Comparison of ENCODE assay signal across 8 cellular contexts in the genomic region with DNA sequence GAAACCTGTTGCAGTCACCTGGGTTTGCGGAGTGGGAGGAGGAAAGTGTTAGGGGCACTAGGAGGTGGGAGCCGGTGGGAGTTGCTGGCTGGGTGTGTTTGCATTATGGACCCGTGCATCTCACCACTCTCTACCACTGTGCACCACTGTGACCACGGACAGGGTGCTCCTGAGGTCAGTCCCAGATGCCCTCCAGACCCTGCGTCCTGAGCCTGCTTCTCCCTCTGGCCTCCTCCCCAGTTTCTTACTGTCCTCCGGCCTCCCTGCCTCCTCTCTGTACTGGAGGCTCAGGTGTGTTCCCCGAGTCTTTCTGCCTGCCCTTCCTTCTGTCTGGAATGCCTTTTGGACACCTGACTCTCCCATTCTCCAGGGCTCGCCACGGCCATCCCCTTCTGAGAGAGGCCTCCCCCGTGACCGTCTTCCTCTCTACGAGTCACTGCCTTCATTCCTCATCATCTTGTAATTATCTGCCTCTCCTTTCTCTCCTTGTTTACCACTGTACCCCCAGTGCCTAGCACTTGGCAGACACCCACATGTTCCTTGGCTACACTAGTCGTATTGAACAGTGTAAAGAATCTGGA. TPM values are rescaled to one million over a fixed set of nuclear protein-coding genes. Genes with fewer than 3 reads are reported as not detected.
DNase-seq lines count a peak whose midpoint lies in the region; ATAC-seq, FAIRE-seq and TF ChIP-seq lines count a peak whose summit lies in the region.
"Not testable (repeated sequence)": the region's sequence is repeated elsewhere in the genome, so short reads cannot be mapped to it uniquely, and the experiment has no call there.

No MANE protein-coding gene starts in this region.

- DNase-seq in A549 (ENCODE audit: low read depth in 1 of 2, low spot score in 1 of 2); SK-N-SH; activated T-helper 1 cell treated with anti-CD3 and anti-CD28 coated beads, Interleukin-12 subunit alpha, Interleukin-12 subunit beta, Interleukin-2, Interleukin-4 antibody, amounts not matched to agents 30 ng/mL and 10 ng/mL and 1 ng/mL, durations not matched to agents 14 hours and 24 hours and 36 hours (ENCODE audit: low spot score); left ventricle myocardium superior; naive thymus-derived CD4-positive, alpha-beta T cell: not testable (repeated sequence)
- DNase-seq in GM23248 (peak; percentile 26), dedifferentiated amniotic fluid mesenchymal stem cell (ENCODE audit: extremely low spot score) (peak; percentile 14)

- H3K4me3 Mint-ChIP-seq in activated T-helper 1 cell treated with anti-CD3 and anti-CD28 coated beads, Interleukin-12 subunit alpha, Interleukin-12 subunit beta, Interleukin-2, Interleukin-4 antibody, amounts not matched to agents 30 ng/mL and 10 ng/mL and 1 ng/mL, durations not matched to agents 14 hours and 24 hours and 36 hours; naive thymus-derived CD4-positive, alpha-beta T cell; stimulated activated naive CD8-positive, alpha-beta T cell treated with anti-CD3 and anti-CD28 coated beads, Interleukin-15, Interleukin-2, amounts not matched to agents 100 ng/mL and 50 ng/mL, for 24 hours: not testable (repeated sequence)

- H3F3A ChIP-seq in GM23248 (ENCODE audit: insufficient read depth) = peaks cover 11% of the 10 kb centered on the region
- H3F3A ChIP-seq in SK-N-SH (replicated peaks; ENCODE audit: insufficient read depth) = not testable (repeated sequence)

- peak overlapping the region; percentile 53 for H3K9ac ChIP-seq in GM23248
- 0 out of 2 replicates have a peak overlapping the region, but pooled peaks have one; percentile 4 for H3K9ac ChIP-seq in SK-N-SH

- TF ChIP-seq POLR2A in A549 (IDR thresholded peaks at IDR 0.05; ENCODE audit: low read length) = not testable (repeated sequence)

- ATAC-seq in A549 (peak; percentile 63 to 76; a peak in 5 of 6 replicates), left ventricle myocardium superior (peak; percentile 48)
- ATAC-seq in naive thymus-derived CD4-positive, alpha-beta T cell = not testable (repeated sequence)

- H3K27me3 ChIP-seq in GM23248 (replicated peaks; ENCODE audit: insufficient read depth); SK-N-SH (ENCODE audit: insufficient read depth); naive thymus-derived CD4-positive, alpha-beta T cell (ENCODE audit: control insufficient read depth in 2 of 2, insufficient read depth in 2 of 2, low read length in 2 of 2): not testable (repeated sequence)

- TF ChIP-seq EP300 in A549 (IDR thresholded peaks at IDR 0.05); SK-N-SH (IDR thresholded peaks at IDR 0.05; ENCODE audit: borderline replicate concordance in 1 of 2, low read depth in 1 of 2, low read length in 1 of 2): not testable (repeated sequence)

- H3K36me3 Mint-ChIP-seq in activated T-helper 1 cell treated with anti-CD3 and anti-CD28 coated beads, Interleukin-12 subunit alpha, Interleukin-12 subunit beta, Interleukin-2, Interleukin-4 antibody, amounts not matched to agents 30 ng/mL and 10 ng/mL and 1 ng/mL, durations not matched to agents 14 hours and 24 hours and 36 hours (ENCODE audit: low read depth) = peaks cover 22% of the 10 kb centered on the region
- peaks cover 5 to 33% (median 15%) of the 10 kb centered on the region in 5 donors for H3K36me3 Mint-ChIP-seq in naive thymus-derived CD4-positive, alpha-beta T cell
- peaks cover 19% of the 10 kb centered on the region for H3K36me3 Mint-ChIP-seq in stimulated activated naive CD8-positive, alpha-beta T cell treated with anti-CD3 and anti-CD28 coated beads, Interleukin-15, Interleukin-2, amounts not matched to agents 100 ng/mL and 50 ng/mL, for 24 hours (ENCODE audit: low read depth)

- not testable (repeated sequence) for H3K27ac ChIP-seq in A549; naive thymus-derived CD4-positive, alpha-beta T cell (ENCODE audit: low read depth, low read length)
- H3K27ac ChIP-seq in GM23248 (peak overlapping the region; percentile 71), SK-N-SH (ENCODE audit: low read depth in 2 of 2, low read length in 1 of 2) (peak overlapping the region in 1 of 2 experiments; percentile 48; a peak in 2 of 4 replicates)

- not testable (repeated sequence) for H3K4me2 ChIP-seq in A549; GM23248 (ENCODE audit: unreplicated experiment); SK-N-SH

- peaks cover 29% of the 10 kb centered on the region for H3K4me1 Mint-ChIP-seq in activated T-helper 1 cell treated with anti-CD3 and anti-CD28 coated beads, Interleukin-12 subunit alpha, Interleukin-12 subunit beta, Interleukin-2, Interleukin-4 antibody, amounts not matched to agents 30 ng/mL and 10 ng/mL and 1 ng/mL, durations not matched to agents 14 hours and 24 hours and 36 hours (ENCODE audit: low read depth)
- H3K4me1 Mint-ChIP-seq in naive thymus-derived CD4-positive, alpha-beta T cell = peaks cover 19 to 56% (median 48%) of the 10 kb centered on the region in 7 donors
- peaks cover 38% of the 10 kb centered on the region for H3K4me1 Mint-ChIP-seq in stimulated activated naive CD8-positive, alpha-beta T cell treated with anti-CD3 and anti-CD28 coated beads, Interleukin-15, Interleukin-2, amounts not matched to agents 100 ng/mL and 50 ng/mL, for 24 hours (ENCODE audit: low read depth)

- CTCF ChIA-PET in A549 (lab: Yijun Ruan, JAX) = interaction anchor here (0.6 to 2.4 kb wide), 14 partner anchors 9 to 102 kb away, joined by 3 to 30 read pairs (median 4); a partner anchor contains a TSS
- CTCF ChIA-PET in SK-N-SH (lab: Yijun Ruan, JAX) = interaction anchor here (0.8 to 1.0 kb wide), 2 partner anchors 12 to 99 kb away, joined by 4 to 6 read pairs; no protein-coding TSS in a partner anchor
- CTCF ChIA-PET in naive thymus-derived CD4-positive, alpha-beta T cell (lab: Charles Lee) = interaction anchor here (1.7 to 2.4 kb wide), 2 partner anchors 11 to 99 kb away, joined by 11 to 15 read pairs; no protein-coding TSS in a partner anchor

- not testable (repeated sequence) for H3K4me1 ChIP-seq in A549; SK-N-SH (ENCODE audit: control insufficient read depth in 1 of 2, insufficient read depth in 2 of 2, low read depth in 1 of 2, low read length in 1 of 2); naive thymus-derived CD4-positive, alpha-beta T cell (ENCODE audit: control insufficient read depth in 2 of 2, insufficient read depth in 2 of 2, low read length in 2 of 2)
- H3K4me1 ChIP-seq in GM23248 (ENCODE audit: insufficient read depth) = peaks cover 12% of the 10 kb centered on the region

- intact Hi-C loops in activated T-helper 1 cell treated with anti-CD3 and anti-CD28 coated beads, Interleukin-12 subunit alpha, Interleukin-12 subunit beta, Interleukin-2, Interleukin-4 antibody, amounts not matched to agents 30 ng/mL and 10 ng/mL and 1 ng/mL, durations not matched to agents 14 hours and 24 hours and 36 hours (cut with micrococcal nuclease) = loop anchor here (1.0 to 2.0 kb wide), 3 partner anchors 15 to 107 kb away; a partner anchor contains a TSS
- intact Hi-C loops in left ventricle myocardium superior (cut with micrococcal nuclease) = not testable (repeated sequence)
- intact Hi-C loops in naive thymus-derived CD4-positive, alpha-beta T cell (cut with micrococcal nuclease) = loop anchor here (1.0 to 5.0 kb wide), 3 partner anchors 51 to 99 kb away; no protein-coding TSS in a partner anchor

- not testable (repeated sequence) for H2AFZ ChIP-seq in GM23248; SK-N-SH (ENCODE audit: low read depth)

- not testable (repeated sequence) for TF ChIP-seq CTCF in A549 (IDR thresholded peaks at IDR 0.05); SK-N-SH (IDR thresholded peaks at IDR 0.05)

- H3K27ac Mint-ChIP-seq in activated T-helper 1 cell treated with anti-CD3 and anti-CD28 coated beads, Interleukin-12 subunit alpha, Interleukin-12 subunit beta, Interleukin-2, Interleukin-4 antibody, amounts not matched to agents 30 ng/mL and 10 ng/mL and 1 ng/mL, durations not matched to agents 14 hours and 24 hours and 36 hours = peak overlapping the region; percentile 80
- peak overlapping the region; percentile 2 to 77 (median 28) for H3K27ac Mint-ChIP-seq in naive thymus-derived CD4-positive, alpha-beta T cell
- peak overlapping the region; percentile 29 for H3K27ac Mint-ChIP-seq in stimulated activated naive CD8-positive, alpha-beta T cell treated with anti-CD3 and anti-CD28 coated beads, Interleukin-15, Interleukin-2, amounts not matched to agents 100 ng/mL and 50 ng/mL, for 24 hours

- TF ChIP-seq RAD21 in A549 (conservative IDR thresholded peaks at IDR 0.05 in 1 of 2, IDR thresholded peaks at IDR 0.05 in 1 of 2); SK-N-SH (IDR thresholded peaks at IDR 0.05; ENCODE audit: low read length): not testable (repeated sequence)

- not testable (repeated sequence) for H3K9me3 ChIP-seq in A549; GM23248 (ENCODE audit: low read depth); SK-N-SH; naive thymus-derived CD4-positive, alpha-beta T cell (ENCODE audit: control insufficient read depth in 2 of 3, low read length in 3 of 3)

- H3K9me2 ChIP-seq in GM23248 (ENCODE audit: insufficient read depth); SK-N-SH: not testable (repeated sequence)

- not testable (repeated sequence) for FAIRE-seq in A549 (lab: Jason Lieb, UNC)

- H3K79me2 ChIP-seq in GM23248 (ENCODE audit: insufficient read depth) = peaks cover 50% of the 10 kb centered on the region
- H3K79me2 ChIP-seq in SK-N-SH (ENCODE audit: insufficient read depth) = peaks cover 27% of the 10 kb centered on the region

- not testable (repeated sequence) for H3K36me3 ChIP-seq in GM23248 (ENCODE audit: low read depth); SK-N-SH (replicated peaks in 1 of 2; ENCODE audit: control insufficient read depth in 1 of 2, insufficient read depth in 2 of 2, low read length in 1 of 2)
- peaks cover 0 to 22% (median 5%) of the 10 kb centered on the region in 3 experiments for H3K36me3 ChIP-seq in naive thymus-derived CD4-positive, alpha-beta T cell (ENCODE audit: control insufficient read depth in 2 of 3, insufficient read depth in 3 of 3, low read length in 3 of 3)

- WGBS in A549 (ENCODE audit: missing lambda C conversion rate) = 59% methylated on average over 13 of the region's 13 CpGs
- 62 to 63% methylated on average over 13 of the region's 13 CpGs for WGBS in GM23248 (ENCODE audit: low coverage in 1 of 2, low lambda C conversion rate in 2 of 2, missing lambda C conversion rate in 2 of 2), 2 experiments
- 59% methylated on average over 13 of the region's 13 CpGs for WGBS in SK-N-SH (ENCODE audit: low lambda C conversion rate)

- in situ Hi-C loops in GM23248 (cut with MboI) = not testable (repeated sequence)

- not testable (repeated sequence) for H4K20me1 ChIP-seq in GM23248 (ENCODE audit: insufficient read depth)
- peaks cover 10% of the 10 kb centered on the region; the same call in 1 of the 2 replicates for H4K20me1 ChIP-seq in SK-N-SH (ENCODE audit: insufficient read depth)

- not testable (repeated sequence) for H3K4me3 ChIP-seq in A549; GM23248; SK-N-SH (ENCODE audit: low read depth in 2 of 2, low read length in 1 of 2); naive thymus-derived CD4-positive, alpha-beta T cell (ENCODE audit: low read length)

- H3K9me3 Mint-ChIP-seq in activated T-helper 1 cell treated with anti-CD3 and anti-CD28 coated beads, Interleukin-12 subunit alpha, Interleukin-12 subunit beta, Interleukin-2, Interleukin-4 antibody, amounts not matched to agents 30 ng/mL and 10 ng/mL and 1 ng/mL, durations not matched to agents 14 hours and 24 hours and 36 hours; naive thymus-derived CD4-positive, alpha-beta T cell; stimulated activated naive CD8-positive, alpha-beta T cell treated with anti-CD3 and anti-CD28 coated beads, Interleukin-15, Interleukin-2, amounts not matched to agents 100 ng/mL and 50 ng/mL, for 24 hours: not testable (repeated sequence)

- H3K27me3 Mint-ChIP-seq in activated T-helper 1 cell treated with anti-CD3 and anti-CD28 coated beads, Interleukin-12 subunit alpha, Interleukin-12 subunit beta, Interleukin-2, Interleukin-4 antibody, amounts not matched to agents 30 ng/mL and 10 ng/mL and 1 ng/mL, durations not matched to agents 14 hours and 24 hours and 36 hours (ENCODE audit: insufficient read depth); naive thymus-derived CD4-positive, alpha-beta T cell; stimulated activated naive CD8-positive, alpha-beta T cell treated with anti-CD3 and anti-CD28 coated beads, Interleukin-15, Interleukin-2, amounts not matched to agents 100 ng/mL and 50 ng/mL, for 24 hours: not testable (repeated sequence)

- POLR2A ChIA-PET in A549 (lab: Yijun Ruan, JAX) = interaction anchor here (0.8 kb wide), 1 partner anchor 15 kb away, joined by 3 read pairs; a partner anchor contains a TSS
- POLR2A ChIA-PET in SK-N-SH (lab: Yijun Ruan, JAX); naive thymus-derived CD4-positive, alpha-beta T cell (lab: Charles Lee): not testable (repeated sequence)

RNA-seq across cellular contexts. Expression of a gene that starts 14.6 kb away (rescaled TPM):
- 43.5 and 47.6 TPM in 2 replicates for polyA plus RNA-seq in A549 (2011; rRNA removed)
- polyA plus RNA-seq in A549 (2012; cell fraction: cytosol; rRNA removed) = 18.7 and 20.4 TPM in 2 replicates
- 10.8 and 15.3 TPM in 2 replicates for polyA plus RNA-seq in A549 (2012; cell fraction: nucleus; rRNA removed)
- polyA plus RNA-seq in A549 (2017; fragmentation: RNase III; extraction: RNeasy Plus Mini Kit Qiagen cat#74134 plus additional on column Dnase treatment) = 34.4 to 36.6 TPM (median 36.4 TPM) in 3 replicates
- 42.8 and 42.9 TPM in 2 replicates for polyA minus RNA-seq in A549 (2011; rRNA and poly(A)+ RNA removed)
- total RNA-seq in GM23248 (2014; rRNA removed; shearing (Covaris generic)) = 30.3 and 47.6 TPM in 2 replicates
- 50.5 and 54.3 TPM in 2 replicates for polyA plus RNA-seq in GM23248 (2016; fragmentation: Nextera tagmentation; extraction: Ambion mirVana)
- 27.7 and 29.8 TPM in 2 replicates for polyA plus RNA-seq in SK-N-SH (2012; rRNA removed)
- 37.0 and 42.2 TPM in 2 replicates for polyA plus RNA-seq in SK-N-SH (2012; cell fraction: cytosol; rRNA removed)
- 24.5 and 24.9 TPM in 2 replicates for polyA plus RNA-seq in SK-N-SH (2012; cell fraction: nucleus; rRNA removed)
- total RNA-seq in activated T-helper 1 cell treated with anti-CD3 and anti-CD28 coated beads, Interleukin-12 subunit alpha, Interleukin-12 subunit beta, Interleukin-2, Interleukin-4 antibody, amounts not matched to agents 30 ng/mL and 10 ng/mL and 1 ng/mL, durations not matched to agents 14 hours and 24 hours and 36 hours = 39.1 and 40.1 TPM in 2 replicates
- total RNA-seq in left ventricle myocardium superior = 41.7 TPM
- 10 to 100 TPM; 30.2 to 36.9 (median 33.0) TPM for total RNA-seq in naive thymus-derived CD4-positive, alpha-beta T cell
- polyA plus RNA-seq in naive thymus-derived CD4-positive, alpha-beta T cell = 10 to 100 TPM; 37.5 to 58.4 TPM

Comparison
In these comparisons a context has a peak if more than half of its experiments do, and no peak if none do; other contexts are left out.
1. H3K27ac Mint-ChIP-seq: peak in every context shown above with its lines; median percentile 80 in activated T-helper 1 cell treated with anti-CD3 and anti-CD28 coated beads, Interleukin-12 subunit alpha, Interleukin-12 subunit beta, Interleukin-2, Interleukin-4 antibody, amounts not matched to agents 30 ng/mL and 10 ng/mL and 1 ng/mL, durations not matched to agents 14 hours and 24 hours and 36 hours; 29 in stimulated activated naive CD8-positive, alpha-beta T cell treated with anti-CD3 and anti-CD28 coated beads, Interleukin-15, Interleukin-2, amounts not matched to agents 100 ng/mL and 50 ng/mL, for 24 hours; 28 in naive thymus-derived CD4-positive, alpha-beta T cell.